Comparison of ENCODE assay signal across 21 cellular contexts in genomic region chr10:78729810-78730209, GRCh38.
"Had no signal": no experiment of that assay in that cellular context is flagged by ENCODE, and none has a peak within 500 bp of the region (broad histone marks: within the 10 kb centered on the region; RNA-seq: fewer than 3 reads in every experiment).

No MANE protein-coding gene starts in this region.

- H3K27ac ChIP-seq: epithelial cell of prostate, esophagus muscularis mucosa, gastroesophageal sphincter, left lung, lower lobe of right lung, parathyroid adenoma, psoas muscle, right lobe of liver, tibial nerve, upper lobe of right lung, vagina had no signal

- H3K9ac ChIP-seq: parathyroid adenoma had no signal

- H3K9me3 ChIP-seq: esophagus muscularis mucosa, gastroesophageal sphincter, left lung, lower lobe of right lung, psoas muscle, right lobe of liver, tibial nerve, upper lobe of right lung, vagina had no signal

- H3K4me1 ChIP-seq: left lung, lower lobe of right lung, right lobe of liver, upper lobe of right lung, vagina had no signal

- DNase-seq: effector memory CD8-positive, alpha-beta T cell; glutamatergic neuron; islet precursor cell; left lung; lower lobe of right lung; midbrain; naive B cell; occipital lobe; psoas muscle; retina; right lobe of liver; stimulated activated CD4-positive, alpha-beta T cell treated with anti-CD3 and anti-CD28 coated beads, Interleukin-4, amount 100 ng/mL, for 1 hour; stimulated activated CD8-positive, alpha-beta memory T cell treated with anti-CD3 and anti-CD28 coated beads, Interleukin-4, amount 100 ng/mL, for 48 hours; upper lobe of right lung had no signal

- H3K36me3 ChIP-seq: esophagus muscularis mucosa, gastroesophageal sphincter, left lung, lower lobe of right lung, right lobe of liver, tibial nerve, upper lobe of right lung, vagina had no signal

- ATAC-seq: effector memory CD8-positive, alpha-beta T cell; gastroesophageal sphincter; left lung; lower lobe of right lung; psoas muscle; stimulated activated effector memory CD8-positive, alpha-beta T cell treated with anti-CD3 and anti-CD28 coated beads, Interleukin-12 subunit alpha, Interleukin-12 subunit beta, amount 100 ng/mL, for 72 hours; upper lobe of right lung had no signal

- H3K27me3 ChIP-seq: esophagus muscularis mucosa, gastroesophageal sphincter, left lung, right lobe of liver, tibial nerve, upper lobe of right lung, vagina had no signal

- H3K4me3 ChIP-seq: esophagus muscularis mucosa, gastroesophageal sphincter, left lung, lower lobe of right lung, psoas muscle, right lobe of liver, tibial nerve, upper lobe of right lung, vagina had no signal
